In genomic region chr7:20598479-20599419, GRCh38 we compare ENCODE assay signal across 8 cellular contexts. TPM values are rescaled to one million over a fixed set of nuclear protein-coding genes. Genes with fewer than 3 reads are reported as not detected.
A peak's percentile ranks its signal among the peaks of the same experiment; 100 is the strongest.
DNase-seq lines count a peak whose midpoint lies in the region; ATAC-seq, FAIRE-seq and TF ChIP-seq lines count a peak whose summit lies in the region.

No MANE protein-coding gene starts in this region.

- peak; percentile 96 to 97 for TF ChIP-seq RAD21 in H1 (IDR thresholded peaks at IDR 0.05 in 1 of 2, conservative IDR thresholded peaks at IDR 0.05 in 1 of 2; ENCODE audit: low read depth in 2 of 2, low read length in 2 of 2)

- no peak for TF ChIP-seq POLR2A in H1 (IDR thresholded peaks at IDR 0.05; ENCODE audit: control extremely low read depth in 1 of 2, low read depth in 2 of 2, low read length in 2 of 2)

- peaks cover 10% of the 10 kb centered on the region for H3K4me1 ChIP-seq in Karpas-422 (ENCODE audit: low read length)
- H3K4me1 ChIP-seq in Panc1 (ENCODE audit: control insufficient read depth, insufficient read depth, low read length), result no peaks in the 10 kb centered on the region
- no peaks in the 10 kb centered on the region for H3K4me1 ChIP-seq in H1 (replicated peaks in 1 of 4; ENCODE audit: control insufficient read depth in 3 of 4, insufficient read depth in 4 of 4, low read length in 3 of 4)

- no peak overlapping the region for H2BK15ac ChIP-seq in H1 (ENCODE audit: low read length)

- in situ Hi-C loops in Panc1 (cut with HindIII; ENCODE audit: low pct_unique_long_range_greater_than_20kb, low sequenced_read_pairs), result no loop called here

- no peaks in the 10 kb centered on the region for H3K4me1 Mint-ChIP-seq in activated T-cell treated with anti-CD3 and anti-CD28 coated beads, Interleukin-2, amount 50 U/mL, for 4 hours (ENCODE audit: low read depth)
- H3K4me1 Mint-ChIP-seq in memory B cell, result peaks cover 3% of the 10 kb centered on the region

- no peak overlapping the region for H3K23ac ChIP-seq in H1 (ENCODE audit: insufficient read length)

- no peaks in the 10 kb centered on the region for H3K9me3 ChIP-seq in Karpas-422 (ENCODE audit: low read length)
- H3K9me3 ChIP-seq in Panc1 (ENCODE audit: control insufficient read depth, insufficient read depth, low read depth, low read length), result no peaks in the 10 kb centered on the region
- H3K9me3 ChIP-seq in H1 (ENCODE audit: insufficient read depth in 2 of 2, low read depth in 1 of 2, low read length in 1 of 2), result no peaks in the 10 kb centered on the region

- H3K79me2 ChIP-seq in Karpas-422 (ENCODE audit: low read length) (no peaks in the 10 kb centered on the region), H1 (ENCODE audit: control insufficient read depth in 1 of 2, insufficient read depth in 2 of 2, low read length in 2 of 2) (no peaks in the 10 kb centered on the region)

- intact Hi-C loops in Panc1 (cut with micrococcal nuclease; ENCODE audit: unreplicated experiment), result loop anchor here (1.0 to 2.0 kb wide), 3 partner anchors 844 to 885 kb away; no protein-coding TSS in a partner anchor

- H3K18ac ChIP-seq in H1 (ENCODE audit: extremely low read depth, low read length), result no peak overlapping the region

- H4K8ac ChIP-seq in H1 (ENCODE audit: extremely low read depth, insufficient read depth, low read length), result no peak overlapping the region

- H4K20me1 ChIP-seq in Karpas-422 (ENCODE audit: insufficient read depth, low read depth, low read length) (no peaks in the 10 kb centered on the region), H1 (replicated peaks in 1 of 2; ENCODE audit: control insufficient read depth in 1 of 2, insufficient read depth in 2 of 2, low read length in 2 of 2) (no peaks in the 10 kb centered on the region)

- no peak for DNase-seq in activated T-cell treated with anti-CD3 and anti-CD28 coated beads, Interleukin-2, amount 50 U/mL, for 4 hours
- no peak for DNase-seq in activated T-cell treated with anti-CD3 and anti-CD28 coated beads, Interleukin-2, amount 50 U/mL, for 48 hours
- peak; percentile 81 for DNase-seq in Karpas-422
- peak; percentile 67 for DNase-seq in Panc1 (ENCODE audit: low read depth, low spot score)
- DNase-seq in H1 (ENCODE audit: low read depth in 1 of 2, low spot score in 2 of 2), result no peak
- peak in 1 of 2 donors; percentile 54 for DNase-seq in memory B cell (ENCODE audit: low spot score in 2 of 2)
- no peak for DNase-seq in activated gamma-delta T cell (lab: John Stamatoyannopoulos, UW)

- no peak overlapping the region for H2BK120ac ChIP-seq in H1 (replicated peaks; ENCODE audit: low read depth, low read length)

- H3K79me1 ChIP-seq in H1 (ENCODE audit: low read depth, low read length), result no peaks in the 10 kb centered on the region

- H3K36me3 Mint-ChIP-seq in activated T-cell treated with anti-CD3 and anti-CD28 coated beads, Interleukin-2, amount 50 U/mL, for 4 hours (ENCODE audit: insufficient read depth), result no peaks in the 10 kb centered on the region
- H3K36me3 Mint-ChIP-seq in memory B cell, result no peaks in the 10 kb centered on the region

- H2AK5ac ChIP-seq in H1 (ENCODE audit: low read depth, low read length), result no peak overlapping the region

- no peak overlapping the region for H4K5ac ChIP-seq in H1 (ENCODE audit: insufficient read length, low read depth, low read length)

- H3K4me3 ChIP-seq in Karpas-422 (ENCODE audit: low read length) (no peak overlapping the region), Panc1 (ENCODE audit: low read depth in 2 of 2, low read length in 2 of 2) (no peak overlapping the region), H1 (ENCODE audit: extremely low read depth in 1 of 4, insufficient read depth in 2 of 4, low read depth in 3 of 4, low read length in 4 of 4) (no peak overlapping the region)

- H3K9me3 Mint-ChIP-seq in activated T-cell treated with anti-CD3 and anti-CD28 coated beads, Interleukin-2, amount 50 U/mL, for 4 hours, result no peaks in the 10 kb centered on the region
- H3K9me3 Mint-ChIP-seq in memory B cell, result no peaks in the 10 kb centered on the region

- H2BK5ac ChIP-seq in H1 (ENCODE audit: low read depth, low read length), result no peak overlapping the region

- H2BK12ac ChIP-seq in H1 (ENCODE audit: low read depth, low read length), result no peak overlapping the region

- no peak overlapping the region for H3K14ac ChIP-seq in H1 (ENCODE audit: insufficient read length)

- H3K27ac ChIP-seq in Karpas-422 (ENCODE audit: low read length), result no peak overlapping the region
- no peak overlapping the region for H3K27ac ChIP-seq in Panc1 (ENCODE audit: low read length)
- no peak overlapping the region for H3K27ac ChIP-seq in H1 (ENCODE audit: low read depth, low read length)

- BruUV-seq in Panc1 (replicated peaks; lab: Mats Ljungman, UMichigan), result no TSS peak

- H3K23me2 ChIP-seq in H1 (ENCODE audit: low read depth, low read length), result no peaks in the 10 kb centered on the region

- peak; percentile 97 for FAIRE-seq in H1 (lab: Jason Lieb, UNC)

- no peak overlapping the region for H3K4me3 Mint-ChIP-seq in activated T-cell treated with anti-CD3 and anti-CD28 coated beads, Interleukin-2, amount 50 U/mL, for 4 hours
- no peak overlapping the region for H3K4me3 Mint-ChIP-seq in memory B cell

- H3K56ac ChIP-seq in H1 (replicated peaks; ENCODE audit: insufficient read length, low read depth, low read length), result no peak overlapping the region

- H3K36me3 ChIP-seq in Karpas-422 (ENCODE audit: insufficient read depth, low read length), result no peaks in the 10 kb centered on the region
- H3K36me3 ChIP-seq in Panc1 (ENCODE audit: control insufficient read depth, insufficient read depth, low read length), result no peaks in the 10 kb centered on the region
- H3K36me3 ChIP-seq in H1 (ENCODE audit: control insufficient read depth in 2 of 4, insufficient read depth in 4 of 4, low read length in 3 of 4), result no peaks in the 10 kb centered on the region

- H3K27ac Mint-ChIP-seq in memory B cell, result peak overlapping the region; percentile 35

- H3K9me2 ChIP-seq in Karpas-422 (replicated peaks; ENCODE audit: insufficient read depth, low read length), result no peaks in the 10 kb centered on the region

- CTCF ChIA-PET in Panc1 (lab: Charles Lee), result interaction anchor here (0.5 to 1.7 kb wide), 9 partner anchors 19 to 890 kb away, joined by 3 to 16 read pairs (median 4); partner anchors contain the start of gene POLR1F
- CTCF ChIA-PET in H1 (lab: Charles Lee; ENCODE audit: partially characterized antibody), result interaction anchor here (0.6 to 6.0 kb wide), 74 partner anchors 11 to 889 kb away, joined by 3 to 32 read pairs (median 4); partner anchors contain the start of genes ITGB8, MACC1, POLR1F and TMEM196

- H2AFZ ChIP-seq in Karpas-422 (ENCODE audit: low read length) (no peak overlapping the region), H1 (ENCODE audit: low read length) (no peak overlapping the region)

- no peak for TF ChIP-seq EP300 in H1 (IDR thresholded peaks at IDR 0.05; ENCODE audit: borderline replicate concordance in 1 of 2, low read depth in 2 of 2, low read length in 2 of 2)

- peak; percentile 80 for TF ChIP-seq CTCF in Panc1 (IDR thresholded peaks at IDR 0.05)
- peak in 2 of 3 experiments; percentile 59 to 73; a peak in 2 of 4 replicates for TF ChIP-seq CTCF in H1 (IDR thresholded peaks at IDR 0.05; ENCODE audit: control extremely low read depth in 1 of 3, insufficient read depth in 1 of 3, low read depth in 1 of 3, low read length in 3 of 3)

- H4K91ac ChIP-seq in H1 (replicated peaks; ENCODE audit: insufficient read length, low read length), result no peak overlapping the region

- 74 to 100% methylated on average over 1 to 18 of the region's 18 CpGs for WGBS in H1 (ENCODE audit: extremely low coverage in 1 of 2, insufficient coverage in 1 of 2, insufficient read length in 1 of 2, insufficient replicate concordance in 2 of 2, low coverage in 1 of 2, low lambda C conversion rate in 2 of 2, missing lambda C conversion rate in 1 of 2), 2 experiments

- H3K9ac ChIP-seq in Karpas-422 (ENCODE audit: low read length) (no peak overlapping the region), H1 (replicated peaks in 1 of 4; ENCODE audit: extremely low read depth in 1 of 4, low read depth in 3 of 4, low read length in 3 of 4) (no peak overlapping the region)

- POLR2A ChIA-PET in Panc1 (lab: Charles Lee), result interaction anchor here (0.6 kb wide), 1 partner anchor 850 kb away, joined by 12 read pairs; no protein-coding TSS in a partner anchor
- POLR2A ChIA-PET in H1 (lab: Charles Lee; ENCODE audit: partially characterized antibody), result interaction anchor here (0.7 kb wide), 1 partner anchor 851 kb away, joined by 4 read pairs; no protein-coding TSS in a partner anchor

- H3K27me3 Mint-ChIP-seq in activated T-cell treated with anti-CD3 and anti-CD28 coated beads, Interleukin-2, amount 50 U/mL, for 4 hours (ENCODE audit: low read depth), result peaks cover 3% of the 10 kb centered on the region
- H3K27me3 Mint-ChIP-seq in memory B cell, result peaks cover 2% of the 10 kb centered on the region

- no peak overlapping the region for H3K4ac ChIP-seq in H1 (replicated peaks; ENCODE audit: insufficient read length, low read depth, low read length)

- no peaks in the 10 kb centered on the region for H3K27me3 ChIP-seq in Karpas-422 (ENCODE audit: low read length)
- H3K27me3 ChIP-seq in Panc1 (ENCODE audit: control insufficient read depth, insufficient read depth, low read length), result no peaks in the 10 kb centered on the region
- peaks cover 0 to 1% (median 0%) of the 10 kb centered on the region in 4 experiments; a peak in 1 of 7 replicates for H3K27me3 ChIP-seq in H1 (replicated peaks in 1 of 4; ENCODE audit: control insufficient read depth in 3 of 4, extremely low read depth in 1 of 4, insufficient read depth in 3 of 4, low read length in 3 of 4)

- ATAC-seq in activated T-cell treated with anti-CD3 and anti-CD28 coated beads, Interleukin-2, amount 50 U/mL, for 4 hours, result peak; percentile 48
- peak; percentile 80 for ATAC-seq in GM21825 (IDR thresholded peaks at IDR 0.05; ENCODE audit: unreplicated experiment)
- peak; percentile 84 for ATAC-seq in Panc1
- peak; percentile 68 for ATAC-seq in memory B cell (ENCODE audit: low read depth)

- no peak overlapping the region for H2BK20ac ChIP-seq in H1 (ENCODE audit: low read length)

- H3K4me2 ChIP-seq in Karpas-422 (ENCODE audit: low read depth, low read length, poor library complexity, severe bottlenecking), result no peak overlapping the region
- H3K4me2 ChIP-seq in H1 (ENCODE audit: insufficient read depth in 1 of 2, low read depth in 2 of 2, low read length in 2 of 2), result no peak overlapping the region

RNA-seq across cellular contexts. Expression of gene ABCB5, which starts 16.7 kb away (rescaled TPM):
- not detected for total RNA-seq in activated T-cell treated with anti-CD3 and anti-CD28 coated beads, Interleukin-2, amount 50 U/mL, for 4 hours
- total RNA-seq in Karpas-422 (2014; rRNA removed; shearing (Covaris generic); ENCODE audit: low replicate concordance), result not detected in 2 replicates
- not detected for total RNA-seq in Panc1 (2021; ENCODE audit: unreplicated experiment)
- not detected for polyA plus RNA-seq in Panc1 (2012; ENCODE audit: insufficient read length)
- total RNA-seq in H1 (2021; fragmentation: NEBNext Ultra II Directional; extraction: Animal tissue kit (Norgen Biotek cat#: 25700)), result not detected in 2 replicates
- polyA plus RNA-seq in H1 (2011; rRNA removed), result not detected in 2 replicates
- not detected for polyA plus RNA-seq in H1 (2011; cell fraction: cytosol; rRNA removed)
- not detected for polyA plus RNA-seq in H1 (2011; cell fraction: nucleus; rRNA removed)
- 0.05 to 0.06 TPM in 2 of 4 replicates, not detected in the others for polyA plus RNA-seq in H1 (2012, experiment 1 of 2)
- polyA plus RNA-seq in H1 (2012, experiment 2 of 2), result not detected
- polyA plus RNA-seq in H1 (2013, experiment 1 of 2), result not detected
- not detected for polyA plus RNA-seq in H1 (2013, experiment 2 of 2)
- not detected in 2 replicates for polyA minus RNA-seq in H1 (2011; rRNA and poly(A)+ RNA removed)
- polyA minus RNA-seq in H1 (2011; cell fraction: cytosol; rRNA and poly(A)+ RNA removed), result not detected
- not detected for polyA minus RNA-seq in H1 (2011; cell fraction: nucleus; rRNA and poly(A)+ RNA removed)

Comparison
In these comparisons a context has a peak if more than half of its experiments do, and no peak if none do; other contexts are left out.
1. DNase-seq: peak in Karpas-422 (single experiment) and Panc1 (single experiment); none in activated T-cell treated with anti-CD3 and anti-CD28 coated beads, Interleukin-2, amount 50 U/mL, for 4 hours (single experiment), activated T-cell treated with anti-CD3 and anti-CD28 coated beads, Interleukin-2, amount 50 U/mL, for 48 hours (0 of 2), H1 (0 of 2) and activated gamma-delta T cell (single experiment).
2. Peak in every context shown above with its lines, with median percentiles within 50 percentile points of each other: ATAC-seq.